Comparison of ENCODE assay signal across 8 cellular contexts in the genomic region with DNA sequence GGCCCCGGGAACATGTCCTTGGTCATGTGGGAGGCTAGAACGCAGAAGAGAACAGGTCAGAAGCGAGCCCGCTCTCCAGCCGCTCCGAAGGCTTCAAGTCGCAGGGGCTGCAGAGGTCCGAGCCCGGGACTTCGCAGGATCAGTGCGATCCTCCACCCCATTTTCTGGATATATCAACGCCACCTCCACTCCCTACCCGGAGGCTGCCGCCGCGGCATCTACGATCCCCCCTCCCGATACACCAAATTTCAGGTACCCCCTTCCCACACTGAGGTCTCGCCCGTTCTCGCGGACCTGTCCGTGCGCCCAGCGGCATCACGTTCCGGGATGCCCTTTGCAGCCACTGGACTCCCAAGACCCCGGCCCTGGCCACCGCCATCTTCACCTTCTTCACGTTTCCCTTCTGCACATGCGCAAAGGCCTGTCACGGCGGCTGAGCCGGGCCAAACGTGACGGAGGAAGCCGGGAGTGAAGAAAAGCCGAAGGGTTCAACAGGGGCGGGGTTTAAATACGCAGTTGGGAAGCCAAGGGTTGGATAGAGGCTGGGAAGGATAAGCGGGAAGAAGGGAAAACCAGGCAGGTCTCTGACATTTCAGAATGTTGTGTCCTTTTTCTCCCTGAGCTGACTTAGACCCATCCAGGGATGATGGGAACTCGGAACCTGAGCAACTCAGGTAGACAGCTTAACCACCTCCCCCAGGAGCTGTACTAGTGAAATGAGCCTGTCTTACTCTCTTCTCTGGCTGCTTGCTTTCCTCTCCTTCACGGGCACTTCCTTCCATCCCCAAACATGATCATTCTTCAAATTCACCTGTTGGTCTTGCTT.
DNase-seq lines count a peak whose midpoint lies in the region; ATAC-seq and TF ChIP-seq lines count a peak whose summit lies in the region.

A gene (minus strand): TSS at position 399 of the 826 bp plus-strand sequence. CDS start 20 bp downstream, at position 379.

- DNase-seq in GM12865 (ENCODE audit: low read depth) (peak; percentile 89), NCI-H510A (lab: John Stamatoyannopoulos, UW) (peak; percentile 71), islet precursor cell (peak; percentile 93)
- peak; percentile 84 for DNase-seq in central memory CD4-positive, alpha-beta T cell
- DNase-seq in stimulated activated CD4-positive, alpha-beta T cell treated with anti-CD3 and anti-CD28 coated beads, Interleukin-12 subunit alpha, Interleukin-12 subunit beta, amount 100 ng/mL, for 4 hours, result peak; percentile 83

- no peak for TF ChIP-seq CTCF in GM12865 (IDR thresholded peaks at IDR 0.05; ENCODE audit: insufficient read depth, low read depth, low read length, missing control alignments)

- H3K4me3 ChIP-seq in GM12865 (ENCODE audit: low read depth, low read length), result peak within 1 kb of the TSS; percentile 66

- ATAC-seq in HG03066 (IDR thresholded peaks at IDR 0.05; ENCODE audit: low read depth, unreplicated experiment), result peak; percentile 71
- peak; percentile 67 to 73 for ATAC-seq in activated CD4-positive, CD25-positive, alpha-beta regulatory T cell treated with anti-CD3 and anti-CD28 coated beads, Interleukin-2, amount 50 U/mL, for 24 hours
- ATAC-seq in HG03175 (IDR thresholded peaks at IDR 0.05; ENCODE audit: unreplicated experiment), result no peak
